10 cellular contexts compared by ENCODE assay signal in genomic region chr10:125721035-125721434, GRCh38. TPM values are rescaled to one million over a fixed set of nuclear protein-coding genes. Genes with fewer than 3 reads are reported as not detected.
DNase-seq lines count a peak whose midpoint lies in the region; ATAC-seq and TF ChIP-seq lines count a peak whose summit lies in the region.
"Had no signal": no experiment of that assay in that cellular context is flagged by ENCODE, and none has a peak within 500 bp of the region (broad histone marks: within the 10 kb centered on the region; RNA-seq: fewer than 3 reads in every experiment).

No MANE protein-coding gene starts in this region.

- peak overlapping the region; percentile 95 for H3K4me3 Mint-ChIP-seq in WTC11

- peaks cover 46% of the 10 kb centered on the region for H3K36me3 Mint-ChIP-seq in WTC11

- TF ChIP-seq EP300 in SK-N-SH (IDR thresholded peaks at IDR 0.05; ENCODE audit: borderline replicate concordance in 1 of 2, low read depth in 1 of 2, low read length in 1 of 2): no peak

- POLR2A ChIA-PET in SK-N-SH (lab: Yijun Ruan, JAX) (no interaction called here), WTC11 (lab: Charles Lee) (no interaction called here)

- H3K9me3 ChIP-seq in SK-N-SH (no peaks in the 10 kb centered on the region), osteoblast (ENCODE audit: low read depth, low read length) (no peaks in the 10 kb centered on the region)

- H4K20me1 ChIP-seq in SK-N-SH (ENCODE audit: insufficient read depth): no peaks in the 10 kb centered on the region
- H4K20me1 ChIP-seq in osteoblast (ENCODE audit: insufficient read depth, low read length): peaks cover 3% of the 10 kb centered on the region

- no peak for ATAC-seq in SK-N-SH treated with all-trans-retinoic acid at 6 μM for 48 hours
- ATAC-seq in HG02642 (IDR thresholded peaks at IDR 0.05; ENCODE audit: poor library complexity, unreplicated experiment): peak; percentile 38
- no peak for ATAC-seq in WTC11
- ATAC-seq in HG02970 (IDR thresholded peaks at IDR 0.05; ENCODE audit: low FRiP score, unreplicated experiment): no peak

- peak overlapping the region; percentile 99; the same call in 1 of the 2 replicates for H3K9ac ChIP-seq in SK-N-SH

- peaks cover 46 to 51% of the 10 kb centered on the region in 2 experiments for H3K36me3 ChIP-seq in SK-N-SH (replicated peaks in 1 of 2; ENCODE audit: control insufficient read depth in 1 of 2, insufficient read depth in 2 of 2, low read length in 1 of 2)
- peaks cover 51% of the 10 kb centered on the region for H3K36me3 ChIP-seq in osteoblast (ENCODE audit: insufficient read depth, low read length)

- H2AFZ ChIP-seq in SK-N-SH (ENCODE audit: low read depth) (no peak overlapping the region), osteoblast (ENCODE audit: low read length) (no peak overlapping the region)

- H3K79me2 ChIP-seq in SK-N-SH (ENCODE audit: insufficient read depth): peaks cover 28% of the 10 kb centered on the region
- H3K79me2 ChIP-seq in osteoblast (ENCODE audit: insufficient read depth, low read length): peaks cover 27% of the 10 kb centered on the region

- TF ChIP-seq RAD21 in SK-N-SH (IDR thresholded peaks at IDR 0.05; ENCODE audit: low read length): no peak

- 93% methylated on average over 6 of the region's 6 CpGs for WGBS in SK-N-SH (ENCODE audit: low lambda C conversion rate)

- peaks cover 7% of the 10 kb centered on the region for H3K27me3 Mint-ChIP-seq in WTC11 (ENCODE audit: low read depth)

- TF ChIP-seq CTCF in SK-N-SH (IDR thresholded peaks at IDR 0.05): no peak
- TF ChIP-seq CTCF in WTC11 (IDR thresholded peaks at IDR 0.05): no peak
- TF ChIP-seq CTCF in osteoblast (IDR thresholded peaks at IDR 0.05; ENCODE audit: extremely low read depth, low read depth, low read length): no peak

- DNase-seq in SK-N-SH (no peak), WTC11 (ENCODE audit: low spot score) (no peak), osteoblast (ENCODE audit: insufficient read length, low spot score, missing footprints) (no peak), NK-92 (lab: John Stamatoyannopoulos, UW; ENCODE audit: unreplicated experiment) (no peak)
- no peak for DNase-seq in stimulated activated CD4-positive, alpha-beta T cell treated with anti-CD3 and anti-CD28 coated beads, Interleukin-4, amount 100 ng/mL, for 24 hours
- DNase-seq: activated naive CD4-positive, alpha-beta T cell treated with Interleukin-2 at 50 U/mL for 16 hours had no signal

- H3K9me2 ChIP-seq in SK-N-SH: no peaks in the 10 kb centered on the region

- H3K4me3 ChIP-seq in SK-N-SH (ENCODE audit: low read depth in 2 of 2, low read length in 1 of 2) (peak overlapping the region; percentile 99; a peak in 3 of 4 replicates), osteoblast (ENCODE audit: insufficient read depth, low read length) (peak overlapping the region; percentile 95)

- peak overlapping the region; percentile 95 for H3K4me2 ChIP-seq in SK-N-SH
- peak overlapping the region; percentile 97 for H3K4me2 ChIP-seq in osteoblast (ENCODE audit: insufficient read depth, low read length)

- H3F3A ChIP-seq in SK-N-SH (replicated peaks; ENCODE audit: insufficient read depth): peaks cover 4% of the 10 kb centered on the region

- H3K4me1 ChIP-seq in SK-N-SH (ENCODE audit: control insufficient read depth in 1 of 2, insufficient read depth in 2 of 2, low read depth in 1 of 2, low read length in 1 of 2): peaks cover 0 to 6% of the 10 kb centered on the region in 2 experiments; a peak in 2 of 4 replicates
- H3K4me1 ChIP-seq in osteoblast (ENCODE audit: insufficient read depth, low read length): peaks cover 19% of the 10 kb centered on the region

- peaks cover 11% of the 10 kb centered on the region for H3K4me1 Mint-ChIP-seq in WTC11

- H3K27ac ChIP-seq in SK-N-SH (ENCODE audit: low read depth in 2 of 2, low read length in 1 of 2) (no peak overlapping the region), osteoblast (ENCODE audit: low read depth, low read length) (peak overlapping the region; percentile 5)

- H3K9me3 Mint-ChIP-seq in WTC11: peaks cover 3% of the 10 kb centered on the region; the same call in 1 of the 2 replicates

- H3K27me3 ChIP-seq in SK-N-SH (ENCODE audit: insufficient read depth): no peaks in the 10 kb centered on the region
- no peaks in the 10 kb centered on the region for H3K27me3 ChIP-seq in osteoblast (ENCODE audit: insufficient read depth, low read length)

- CTCF ChIA-PET in SK-N-SH (lab: Yijun Ruan, JAX): interaction anchor here (1.2 kb wide), 1 partner anchor 15 kb away, joined by 3 read pairs; no protein-coding TSS in a partner anchor
- CTCF ChIA-PET in WTC11 (lab: Charles Lee): no interaction called here

- H3K27ac Mint-ChIP-seq in WTC11: 0 out of 2 replicates have a peak overlapping the region, but pooled peaks have one; percentile 20

TF ChIP-seq in SK-N-SH, 30 proteins besides CTCF, POLR2A, EP300 and RAD21 (continues in another document):
- TF ChIP-seq RFX5 (IDR thresholded peaks at IDR 0.05; ENCODE audit: low read length): no peak
- no peak for TF ChIP-seq FOXJ3 (CRISPR knock-in tag; IDR thresholded peaks at IDR 0.05)
- TF ChIP-seq TEAD4 (IDR thresholded peaks at IDR 0.05; ENCODE audit: borderline replicate concordance, insufficient read depth): no peak
- TF ChIP-seq ZBTB33 (IDR thresholded peaks at IDR 0.05; ENCODE audit: borderline replicate concordance, low read depth): no peak

TF ChIP-seq in SK-N-SH treated with all-trans-retinoic acid at 6 μM for 48 hours, 23 proteins besides CTCF, POLR2A, EP300 and RAD21:
- TF ChIP-seq SNAI2 (CRISPR knock-in tag; IDR thresholded peaks at IDR 0.05): no peak

TF ChIP-seq in WTC11, 78 proteins besides CTCF, POLR2A, EP300 and RAD21 (continues in another document):
- TF ChIP-seq SMAD4 (CRISPR knock-in tag; IDR thresholded peaks at IDR 0.05): no peak
- no peak for TF ChIP-seq SMAD3 (CRISPR knock-in tag; IDR thresholded peaks at IDR 0.05; ENCODE audit: borderline replicate concordance)
- no peak for TF ChIP-seq NFE2L1 (CRISPR knock-in tag; IDR thresholded peaks at IDR 0.05)
- TF ChIP-seq SOX15 (CRISPR knock-in tag; IDR thresholded peaks at IDR 0.05): no peak
- no peak for TF ChIP-seq MLX (CRISPR knock-in tag; IDR thresholded peaks at IDR 0.05)
- no peak for TF ChIP-seq GTF2I (CRISPR knock-in tag; conservative IDR thresholded peaks at IDR 0.05)
- TF ChIP-seq EMX1 (CRISPR knock-in tag; IDR thresholded peaks at IDR 0.05): no peak
- no peak for TF ChIP-seq ETV6 (CRISPR knock-in tag; IDR thresholded peaks at IDR 0.05)
- TF ChIP-seq RELA (CRISPR knock-in tag; IDR thresholded peaks at IDR 0.05; ENCODE audit: borderline replicate concordance): no peak
- no peak for TF ChIP-seq ZNF219 (CRISPR knock-in tag; IDR thresholded peaks at IDR 0.05; ENCODE audit: borderline replicate concordance)
- TF ChIP-seq STAT6 (CRISPR knock-in tag; conservative IDR thresholded peaks at IDR 0.05; ENCODE audit: low read depth): no peak
- TF ChIP-seq ZBTB21 (CRISPR knock-in tag; IDR thresholded peaks at IDR 0.05; ENCODE audit: borderline replicate concordance): no peak
- no peak for TF ChIP-seq HMGA2 (CRISPR knock-in tag; IDR thresholded peaks at IDR 0.05)
- no peak for TF ChIP-seq ESRRA (CRISPR knock-in tag; IDR thresholded peaks at IDR 0.05; ENCODE audit: borderline replicate concordance)
- no peak for TF ChIP-seq ZNF396 (CRISPR knock-in tag; IDR thresholded peaks at IDR 0.05; ENCODE audit: borderline replicate concordance)
- TF ChIP-seq JAZF1 (CRISPR knock-in tag; IDR thresholded peaks at IDR 0.05): no peak

RNA-seq across cellular contexts. Expression of gene EDRF1, which starts 1.5 kb away (rescaled TPM):
- polyA plus RNA-seq in SK-N-SH (2012; rRNA removed): 19.2 and 27.4 TPM in 2 replicates
- polyA plus RNA-seq in SK-N-SH (2012; cell fraction: cytosol; rRNA removed): 17.5 and 17.9 TPM in 2 replicates
- 35.3 and 86.9 TPM in 2 replicates for polyA plus RNA-seq in SK-N-SH (2012; cell fraction: nucleus; rRNA removed)
- 27.5 to 32.9 TPM (median 29.2 TPM) in 3 replicates for total RNA-seq in WTC11 (2021)
- total RNA-seq in osteoblast: 24.5 and 25.0 TPM in 2 replicates

RNA-seq across cellular contexts. Expression of gene TEX36, which starts 38.1 kb away (rescaled TPM):
- not detected in 2 replicates for polyA plus RNA-seq in SK-N-SH (2012; rRNA removed)
- polyA plus RNA-seq in SK-N-SH (2012; cell fraction: cytosol; rRNA removed): not detected in 2 replicates
- polyA plus RNA-seq in SK-N-SH (2012; cell fraction: nucleus; rRNA removed): not detected in 2 replicates
- not detected in 3 replicates for total RNA-seq in WTC11 (2021)
- total RNA-seq in osteoblast: not detected in 2 replicates
- total RNA-seq: LHCN-M2 had no signal

RNA-seq across cellular contexts. Expression of gene MMP21, which starts 54.6 kb away (rescaled TPM):
- 0.02 TPM in 1 of 2 replicates, not detected in the other for polyA plus RNA-seq in SK-N-SH (2012; rRNA removed)
- not detected in 2 replicates for polyA plus RNA-seq in SK-N-SH (2012; cell fraction: cytosol; rRNA removed)
- 0.05 and 0.08 TPM in 2 replicates for polyA plus RNA-seq in SK-N-SH (2012; cell fraction: nucleus; rRNA removed)
- not detected in 3 replicates for total RNA-seq in WTC11 (2021)
- total RNA-seq in osteoblast: not detected in 2 replicates
- total RNA-seq: LHCN-M2 had no signal
